Comparison of ENCODE assay signal across 1 cellular context in the genomic region with DNA sequence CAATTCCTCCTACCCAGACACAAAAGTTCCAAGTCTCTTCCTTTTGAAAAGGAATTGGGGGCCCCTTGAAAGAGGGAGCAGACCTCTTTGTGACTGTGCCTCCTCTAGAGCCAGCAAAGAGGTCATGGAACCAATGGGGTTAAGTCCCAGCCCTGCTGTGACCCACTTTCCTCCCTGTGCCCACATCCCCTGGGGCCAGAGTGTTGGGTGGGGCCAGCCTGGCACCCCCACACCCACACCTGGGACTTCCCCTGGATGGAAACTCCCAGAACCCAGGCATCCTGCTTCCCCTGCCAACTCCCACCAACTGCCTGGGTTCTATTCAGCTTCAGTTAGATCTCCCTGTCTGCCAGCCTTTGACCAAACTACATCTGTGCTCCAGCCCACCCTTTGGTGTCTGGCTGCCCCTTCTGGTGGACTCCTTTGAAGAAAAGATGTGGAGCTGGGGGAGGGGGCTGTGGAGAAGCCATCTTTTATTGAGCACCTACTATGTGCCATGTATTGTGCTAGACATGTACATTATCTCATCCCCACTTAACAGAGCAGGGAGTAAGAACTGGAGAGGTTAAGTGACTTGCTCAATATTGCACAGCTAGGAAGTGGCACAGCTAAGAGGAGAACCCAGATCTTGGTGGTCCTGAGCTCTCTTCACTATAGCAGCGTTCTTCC.
TF ChIP-seq lines count a peak whose summit lies in the region.

No MANE protein-coding gene starts in this region.

TF ChIP-seq in HepG2, 621 proteins besides CTCF, POLR2A, EP300 and RAD21:
- TF ChIP-seq NFIC (IDR thresholded peaks at IDR 0.05; ENCODE audit: low read length), result no peak
- TF ChIP-seq, protein P1, sequence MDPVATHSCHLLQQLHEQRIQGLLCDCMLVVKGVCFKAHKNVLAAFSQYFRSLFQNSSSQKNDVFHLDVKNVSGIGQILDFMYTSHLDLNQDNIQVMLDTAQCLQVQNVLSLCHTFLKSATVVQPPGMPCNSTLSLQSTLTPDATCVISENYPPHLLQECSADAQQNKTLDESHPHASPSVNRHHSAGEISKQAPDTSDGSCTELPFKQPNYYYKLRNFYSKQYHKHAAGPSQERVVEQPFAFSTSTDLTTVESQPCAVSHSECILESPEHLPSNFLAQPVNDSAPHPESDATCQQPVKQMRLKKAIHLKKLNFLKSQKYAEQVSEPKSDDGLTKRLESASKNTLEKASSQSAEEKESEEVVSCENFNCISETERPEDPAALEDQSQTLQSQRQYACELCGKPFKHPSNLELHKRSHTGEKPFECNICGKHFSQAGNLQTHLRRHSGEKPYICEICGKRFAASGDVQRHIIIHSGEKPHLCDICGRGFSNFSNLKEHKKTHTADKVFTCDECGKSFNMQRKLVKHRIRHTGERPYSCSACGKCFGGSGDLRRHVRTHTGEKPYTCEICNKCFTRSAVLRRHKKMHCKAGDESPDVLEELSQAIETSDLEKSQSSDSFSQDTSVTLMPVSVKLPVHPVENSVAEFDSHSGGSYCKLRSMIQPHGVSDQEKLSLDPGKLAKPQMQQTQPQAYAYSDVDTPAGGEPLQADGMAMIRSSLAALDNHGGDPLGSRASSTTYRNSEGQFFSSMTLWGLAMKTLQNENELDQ (CRISPR knock-in tag; IDR thresholded peaks at IDR 0.05; ENCODE audit: borderline replicate concordance), result no peak
- TF ChIP-seq ZFP90 (CRISPR knock-in tag; IDR thresholded peaks at IDR 0.05; ENCODE audit: borderline replicate concordance), result no peak
- TF ChIP-seq ZNF772 (CRISPR knock-in tag; IDR thresholded peaks at IDR 0.05), result no peak
- no peak for TF ChIP-seq NFYC (CRISPR knock-in tag; IDR thresholded peaks at IDR 0.05)
- no peak for TF ChIP-seq DMAP1 (CRISPR knock-in tag; IDR thresholded peaks at IDR 0.05)
TF ChIP-seq in HepG2: peak in this region for 0.
